8 cellular contexts compared by ENCODE assay signal in genomic region chr1:18951818-18952391, GRCh38.
DNase-seq lines count a peak whose midpoint lies in the region; ATAC-seq lines count a peak whose summit lies in the region.

No MANE protein-coding gene starts in this region.

- peak; percentile 69 to 82 (median 71) for DNase-seq in activated CD8-positive, alpha-beta memory T cell treated with anti-CD3 and anti-CD28 coated beads for 48 hours (ENCODE audit: low read depth in 2 of 3, low spot score in 2 of 3)
- DNase-seq in fibroblast of peridontal ligament (ENCODE audit: extremely low read depth) (peak; percentile 36), superior temporal gyrus (ENCODE audit: extremely low spot score) (no peak), NCI-H1105 treated with DMSO at 0.1 percent for 48 hours (lab: John Stamatoyannopoulos, UW) (no peak), NCI-H2227 treated with DMSO at 0.1 percent for 48 hours (lab: John Stamatoyannopoulos, UW) (no peak)
- DNase-seq in stimulated activated CD4-positive, alpha-beta T cell treated with anti-CD3 and anti-CD28 coated beads, Interleukin-4, amount 100 ng/mL, for 48 hours (ENCODE audit: low read depth in 2 of 2), result peak; percentile 68 to 79

- ATAC-seq in GM19035 (IDR thresholded peaks at IDR 0.05; ENCODE audit: unreplicated experiment) (peak; percentile 29), HG03457 (IDR thresholded peaks at IDR 0.05; ENCODE audit: unreplicated experiment) (peak; percentile 32)

Comparison
In these comparisons a context has a peak if more than half of its experiments do, and no peak if none do; other contexts are left out.
1. DNase-seq: peak in activated CD8-positive, alpha-beta memory T cell treated with anti-CD3 and anti-CD28 coated beads for 48 hours (3 of 3), fibroblast of peridontal ligament (single experiment) and stimulated activated CD4-positive, alpha-beta T cell treated with anti-CD3 and anti-CD28 coated beads, Interleukin-4, amount 100 ng/mL, for 48 hours (2 of 2); none in superior temporal gyrus (single experiment), NCI-H1105 treated with DMSO at 0.1 percent for 48 hours (single experiment) and NCI-H2227 treated with DMSO at 0.1 percent for 48 hours (single experiment).